9 cellular contexts compared by ENCODE assay signal in the genomic region with DNA sequence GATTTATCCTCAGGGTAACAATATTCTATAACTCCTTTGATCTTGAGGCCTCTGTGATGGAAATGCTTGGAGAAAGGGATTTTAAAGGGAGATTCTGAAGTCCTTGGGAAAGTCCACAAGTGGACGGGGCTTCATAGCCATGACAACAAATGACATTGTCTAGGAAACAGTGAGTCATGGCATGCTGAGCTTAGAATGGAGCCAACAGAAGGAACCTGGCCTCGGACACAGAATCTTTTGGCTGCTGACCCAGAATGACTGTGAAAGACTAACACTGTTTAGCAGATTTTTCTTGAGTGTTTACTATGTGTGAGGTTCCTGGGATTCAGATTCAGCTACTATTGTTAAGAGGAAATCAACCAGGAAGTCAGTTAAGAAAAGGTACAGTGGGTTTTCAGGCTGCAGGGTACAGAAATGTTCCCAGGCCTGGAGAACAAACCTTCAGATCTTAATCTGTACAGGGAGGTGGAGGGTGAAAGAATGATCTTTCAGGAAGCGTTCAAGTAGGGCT. TPM values are rescaled to one million over a fixed set of nuclear protein-coding genes. Genes with fewer than 3 reads are reported as not detected.
A peak's percentile ranks its signal among the peaks of the same experiment; 100 is the strongest.
DNase-seq lines count a peak whose midpoint lies in the region; ATAC-seq and TF ChIP-seq lines count a peak whose summit lies in the region.
"Had no signal": no experiment of that assay in that cellular context is flagged by ENCODE, and none has a peak within 500 bp of the region (broad histone marks: within the 10 kb centered on the region; RNA-seq: fewer than 3 reads in every experiment).

No MANE protein-coding gene starts in this region.

- H3K9me2 ChIP-seq in Loucy (replicated peaks; ENCODE audit: low read depth, low read length), result no peaks in the 10 kb centered on the region

- peak overlapping the region; percentile 46 for H3K27ac Mint-ChIP-seq in type B pancreatic cell

- no peaks in the 10 kb centered on the region for H4K20me1 ChIP-seq in Loucy (ENCODE audit: insufficient read depth, low read length, poor library complexity, severe bottlenecking)

- H3K4me1 ChIP-seq in Loucy (ENCODE audit: insufficient read depth, low read length, poor library complexity, severe bottlenecking), result peaks cover 22% of the 10 kb centered on the region
- H3K4me1 ChIP-seq in effector memory CD4-positive, alpha-beta T cell (ENCODE audit: control insufficient read depth, insufficient read depth, low read length, poor library complexity, severe bottlenecking), result no peaks in the 10 kb centered on the region

- peak overlapping the region; percentile 22 for H3K4me2 ChIP-seq in Loucy (ENCODE audit: low read depth, low read length, poor library complexity, severe bottlenecking)
- H3K4me2 ChIP-seq: KMS-11 had no signal

- no peaks in the 10 kb centered on the region for H3K9me3 Mint-ChIP-seq in type B pancreatic cell

- H3K4me1 Mint-ChIP-seq in type B pancreatic cell (ENCODE audit: unreplicated experiment), result peaks cover 11% of the 10 kb centered on the region

- H3K36me3 ChIP-seq in Loucy (ENCODE audit: insufficient read depth, low read length), result no peaks in the 10 kb centered on the region
- H3K36me3 ChIP-seq in effector memory CD4-positive, alpha-beta T cell (ENCODE audit: control insufficient read depth, insufficient read depth, low read length), result no peaks in the 10 kb centered on the region

- H3K27me3 ChIP-seq in Loucy (ENCODE audit: insufficient read depth, low read length, poor library complexity, severe bottlenecking), result no peaks in the 10 kb centered on the region
- H3K27me3 ChIP-seq in effector memory CD4-positive, alpha-beta T cell (replicated peaks; ENCODE audit: control insufficient read depth, insufficient read depth, low read length, poor library complexity, severe bottlenecking), result no peaks in the 10 kb centered on the region

- no peak overlapping the region for H3K9ac ChIP-seq in Loucy (ENCODE audit: low read depth, low read length, poor library complexity, severe bottlenecking)
- H3K9ac ChIP-seq: KMS-11 had no signal

- H2AFZ ChIP-seq in Loucy (ENCODE audit: low read length), result peak overlapping the region; percentile 75

- H3K4me3 ChIP-seq in Loucy (ENCODE audit: low read length, poor library complexity, severe bottlenecking) (no peak overlapping the region), choroid plexus epithelial cell (ENCODE audit: low read depth, low read length) (no peak overlapping the region)
- no peak overlapping the region for H3K4me3 ChIP-seq in effector memory CD4-positive, alpha-beta T cell (ENCODE audit: insufficient read depth, low read depth, low read length, poor library complexity, severe bottlenecking)

- H3K27ac ChIP-seq in effector memory CD4-positive, alpha-beta T cell (ENCODE audit: insufficient read depth, low read length, poor library complexity, severe bottlenecking), result no peak overlapping the region
- H3K27ac ChIP-seq: KMS-11 had no signal

- peak overlapping the region; percentile 1 for H3K4me3 Mint-ChIP-seq in type B pancreatic cell

- peak; percentile 86 for ATAC-seq in left lobe of liver
- no peak for ATAC-seq in GM21619 (IDR thresholded peaks at IDR 0.05; ENCODE audit: unreplicated experiment)
- no peak for ATAC-seq in GM18873 (IDR thresholded peaks at IDR 0.05; ENCODE audit: low FRiP score, unreplicated experiment)

- H3K9me3 ChIP-seq in Loucy (ENCODE audit: insufficient read depth, low read depth, low read length), result peaks cover 5% of the 10 kb centered on the region
- H3K9me3 ChIP-seq in effector memory CD4-positive, alpha-beta T cell (ENCODE audit: control insufficient read depth, low read length), result no peaks in the 10 kb centered on the region

- DNase-seq in choroid plexus epithelial cell (ENCODE audit: low read depth), result peak; percentile 97
- DNase-seq in left lobe of liver (ENCODE audit: low spot score), result peak; percentile 68
- no peak for DNase-seq in type B pancreatic cell (ENCODE audit: extremely low spot score, unreplicated experiment)
- no peak for DNase-seq in DMS 273 (lab: John Stamatoyannopoulos, UW; ENCODE audit: unreplicated experiment)
- no peak for DNase-seq in effector memory CD4-positive, alpha-beta T cell

- H3K36me3 Mint-ChIP-seq in type B pancreatic cell, result no peaks in the 10 kb centered on the region

- H3K27me3 Mint-ChIP-seq in type B pancreatic cell, result no peaks in the 10 kb centered on the region

- TF ChIP-seq CTCF in Loucy (conservative IDR thresholded peaks at IDR 0.05; ENCODE audit: low read length) (no peak), choroid plexus epithelial cell (conservative IDR thresholded peaks at IDR 0.05; ENCODE audit: low read depth, low read length) (no peak), type B pancreatic cell (conservative IDR thresholded peaks at IDR 0.05) (no peak)

- no peaks in the 10 kb centered on the region for H3F3A ChIP-seq in Loucy (ENCODE audit: low read depth)

- H3K79me2 ChIP-seq in Loucy (ENCODE audit: insufficient read depth, low read length), result no peaks in the 10 kb centered on the region

RNA-seq across cellular contexts. Expression of gene CXCL2, which starts 18.1 kb away (rescaled TPM):
- total RNA-seq in left lobe of liver (50.5 TPM), type B pancreatic cell (ENCODE audit: low replicate concordance) (5.4 and 6.6 TPM in 2 replicates)

RNA-seq across cellular contexts. Expression of gene MTHFD2L, which starts 40.8 kb away (rescaled TPM):
- total RNA-seq in left lobe of liver (21.0 TPM), type B pancreatic cell (ENCODE audit: low replicate concordance) (11.2 and 14.6 TPM in 2 replicates)

Comparison
In these comparisons a context has a peak if more than half of its experiments do, and no peak if none do; other contexts are left out.
1. DNase-seq: peak in choroid plexus epithelial cell (single experiment) and left lobe of liver (single experiment); none in type B pancreatic cell (single experiment), DMS 273 (single experiment) and effector memory CD4-positive, alpha-beta T cell (0 of 3).